1 cellular context compared by ENCODE assay signal in the genomic region with DNA sequence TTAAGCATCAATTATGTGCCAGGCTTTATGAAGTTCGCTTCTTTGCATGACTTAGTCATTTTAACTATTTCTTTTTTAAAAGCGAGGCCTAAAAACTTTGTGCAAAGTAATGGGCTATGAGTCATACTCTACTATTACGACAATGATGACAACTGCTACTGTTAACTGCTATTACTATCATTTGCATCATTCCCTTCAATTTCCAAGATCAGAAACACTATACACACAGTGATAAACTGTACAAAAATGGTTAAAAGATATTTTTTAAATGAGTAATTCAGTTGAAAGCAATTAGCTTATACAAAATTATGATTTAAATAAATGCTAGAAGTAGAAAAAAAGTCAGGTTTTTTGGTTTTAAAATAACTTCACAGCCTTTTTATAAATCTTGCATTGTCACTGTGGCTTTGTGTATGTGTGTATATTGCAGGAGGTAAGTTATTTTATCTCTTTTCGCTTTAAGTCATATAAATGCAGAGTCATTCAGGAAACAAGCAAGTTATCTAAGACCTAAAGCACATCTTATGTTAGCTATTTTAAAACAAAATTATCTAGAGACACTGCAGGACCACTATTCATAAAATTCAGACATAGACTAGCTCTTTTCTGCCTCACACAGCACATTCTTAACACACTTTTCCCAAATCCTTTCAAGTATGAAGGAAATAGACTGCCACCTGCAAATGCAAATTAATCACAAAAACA.
TF ChIP-seq lines count a peak whose summit lies in the region.

No MANE protein-coding gene starts in this region.

TF ChIP-seq in GM12878, 131 proteins besides CTCF, POLR2A, EP300 and RAD21:
- TF ChIP-seq, protein P1, sequence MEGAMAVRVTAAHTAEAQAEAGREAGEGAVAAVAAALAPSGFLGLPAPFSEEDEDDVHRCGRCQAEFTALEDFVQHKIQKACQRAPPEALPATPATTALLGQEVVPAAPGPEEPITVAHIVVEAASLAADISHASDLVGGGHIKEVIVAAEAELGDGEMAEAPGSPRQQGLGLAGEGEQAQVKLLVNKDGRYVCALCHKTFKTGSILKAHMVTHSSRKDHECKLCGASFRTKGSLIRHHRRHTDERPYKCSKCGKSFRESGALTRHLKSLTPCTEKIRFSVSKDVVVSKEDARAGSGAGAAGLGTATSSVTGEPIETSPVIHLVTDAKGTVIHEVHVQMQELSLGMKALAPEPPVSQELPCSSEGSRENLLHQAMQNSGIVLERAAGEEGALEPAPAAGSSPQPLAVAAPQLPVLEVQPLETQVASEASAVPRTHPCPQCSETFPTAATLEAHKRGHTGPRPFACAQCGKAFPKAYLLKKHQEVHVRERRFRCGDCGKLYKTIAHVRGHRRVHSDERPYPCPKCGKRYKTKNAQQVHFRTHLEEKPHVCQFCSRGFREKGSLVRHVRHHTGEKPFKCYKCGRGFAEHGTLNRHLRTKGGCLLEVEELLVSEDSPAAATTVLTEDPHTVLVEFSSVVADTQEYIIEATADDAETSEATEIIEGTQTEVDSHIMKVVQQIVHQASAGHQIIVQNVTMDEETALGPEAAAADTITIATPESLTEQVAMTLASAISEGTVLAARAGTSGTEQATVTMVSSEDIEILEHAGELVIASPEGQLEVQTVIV (IDR thresholded peaks at IDR 0.05; ENCODE audit: borderline replicate concordance, partially characterized antibody), result no peak
- TF ChIP-seq CHD1 (IDR thresholded peaks at IDR 0.05; ENCODE audit: low read depth, low read length), result no peak
- TF ChIP-seq, protein P2, sequence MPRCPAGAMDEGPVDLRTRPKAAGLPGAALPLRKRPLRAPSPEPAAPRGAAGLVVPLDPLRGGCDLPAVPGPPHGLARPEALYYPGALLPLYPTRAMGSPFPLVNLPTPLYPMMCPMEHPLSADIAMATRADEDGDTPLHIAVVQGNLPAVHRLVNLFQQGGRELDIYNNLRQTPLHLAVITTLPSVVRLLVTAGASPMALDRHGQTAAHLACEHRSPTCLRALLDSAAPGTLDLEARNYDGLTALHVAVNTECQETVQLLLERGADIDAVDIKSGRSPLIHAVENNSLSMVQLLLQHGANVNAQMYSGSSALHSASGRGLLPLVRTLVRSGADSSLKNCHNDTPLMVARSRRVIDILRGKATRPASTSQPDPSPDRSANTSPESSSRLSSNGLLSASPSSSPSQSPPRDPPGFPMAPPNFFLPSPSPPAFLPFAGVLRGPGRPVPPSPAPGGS (IDR thresholded peaks at IDR 0.05; ENCODE audit: borderline replicate concordance, insufficient read depth, low read depth, low read length, poor library complexity, severe bottlenecking), result peak; percentile 3
